9 cellular contexts compared by ENCODE assay signal in genomic region chr1:75796376-75797272, GRCh38. TPM values are rescaled to one million over a fixed set of nuclear protein-coding genes. Genes with fewer than 3 reads are reported as not detected.
DNase-seq lines count a peak whose midpoint lies in the region; ATAC-seq and TF ChIP-seq lines count a peak whose summit lies in the region.
"Had no signal": no experiment of that assay in that cellular context is flagged by ENCODE, and none has a peak within 500 bp of the region (broad histone marks: within the 10 kb centered on the region; RNA-seq: fewer than 3 reads in every experiment).

TSS of gene MSH4 (plus strand) at chr1:75796882. CDS start at chr1:75796986, 104 bp downstream.

- ATAC-seq in GM18868 (IDR thresholded peaks at IDR 0.05; ENCODE audit: unreplicated experiment) (peak; percentile 31), RWPE2 (ENCODE audit: low read depth) (peak; percentile 54), HG03196 (IDR thresholded peaks at IDR 0.05; ENCODE audit: unreplicated experiment) (no peak), HG02642 (IDR thresholded peaks at IDR 0.05; ENCODE audit: poor library complexity, unreplicated experiment) (no peak), HG03565 (IDR thresholded peaks at IDR 0.05; ENCODE audit: unreplicated experiment) (no peak)

- H3K36me3 ChIP-seq in BE2C (peaks cover 42% of the 10 kb centered on the region), RWPE2 (ENCODE audit: low read depth) (peaks cover 49% of the 10 kb centered on the region)

- TF ChIP-seq CTCF in BE2C (IDR thresholded peaks at IDR 0.05; ENCODE audit: low read depth, low read length): no peak
- TF ChIP-seq CTCF in RWPE2 (IDR thresholded peaks at IDR 0.05; ENCODE audit: poor library complexity, severe bottlenecking): no peak

- no peaks in the 10 kb centered on the region for H3K4me1 ChIP-seq in BE2C
- H3K4me1 ChIP-seq in RWPE2 (ENCODE audit: insufficient read depth, poor library complexity, severe bottlenecking): no peaks in the 10 kb centered on the region

- H3K27me3 ChIP-seq in BE2C (no peaks in the 10 kb centered on the region), RWPE2 (ENCODE audit: insufficient read depth, poor library complexity, severe bottlenecking) (no peaks in the 10 kb centered on the region)

- H3K27ac ChIP-seq in RWPE2 (ENCODE audit: poor library complexity, severe bottlenecking): no peak within 1 kb of the TSS
- H3K27ac ChIP-seq: skin epidermis had no signal

- DNase-seq in BE2C (peak; percentile 57), RWPE2 (ENCODE audit: low spot score) (no peak), iPS-NIHi7 (ENCODE audit: extremely low spot score) (peak; percentile 10), NCI-H2107 treated with DMSO at 0.1 percent for 48 hours (lab: John Stamatoyannopoulos, UW; ENCODE audit: unreplicated experiment) (no peak)

- H3K4me3 ChIP-seq in BE2C (ENCODE audit: low read depth, low read length) (peak within 1 kb of the TSS; percentile 12; the same call in 1 of the 2 replicates), RWPE2 (ENCODE audit: severe bottlenecking) (no peak within 1 kb of the TSS)
- H3K4me3 ChIP-seq: skin epidermis had no signal

- H3K9me3 ChIP-seq in BE2C (no peaks in the 10 kb centered on the region), RWPE2 (ENCODE audit: severe bottlenecking) (no peaks in the 10 kb centered on the region)

RNA-seq across cellular contexts. Expression of gene MSH4, which starts in this region (rescaled TPM):
- polyA plus RNA-seq in BE2C (2012; ENCODE audit: insufficient read depth, insufficient read length, low read depth): 0.17 TPM

Comparison
In these comparisons a context has a peak if more than half of its experiments do, and no peak if none do; other contexts are left out.
1. DNase-seq: peak in BE2C (single experiment) and iPS-NIHi7 (single experiment); none in RWPE2 (single experiment) and NCI-H2107 treated with DMSO at 0.1 percent for 48 hours (single experiment).
2. ATAC-seq: peak in GM18868 (single experiment) and RWPE2 (single experiment); none in HG03196 (single experiment), HG02642 (single experiment) and HG03565 (single experiment).